In the genomic region with DNA sequence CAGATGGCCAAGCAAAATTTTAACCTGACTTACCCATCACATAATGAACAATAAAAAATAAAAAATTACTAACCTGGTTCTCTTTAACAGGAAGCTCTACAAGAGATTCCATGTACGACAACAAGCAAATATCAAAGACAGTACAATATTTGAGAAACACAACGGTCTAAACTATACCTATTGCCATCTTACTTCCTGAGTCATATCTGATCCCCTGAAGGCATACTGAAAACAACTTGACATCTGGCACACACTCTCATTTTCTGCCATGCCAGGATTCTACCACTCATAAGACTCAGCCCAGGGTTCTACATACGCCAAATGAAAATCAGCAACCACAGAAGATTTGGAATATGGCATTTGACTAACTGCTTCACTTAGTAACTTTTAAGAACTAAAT, we compare ENCODE assay signal across 14 cellular contexts. TPM values are rescaled to one million over a fixed set of nuclear protein-coding genes. Genes with fewer than 3 reads are reported as not detected.
DNase-seq lines count a peak whose midpoint lies in the region; ATAC-seq and TF ChIP-seq lines count a peak whose summit lies in the region.
"Had no signal": no experiment of that assay in that cellular context is flagged by ENCODE, and none has a peak within 500 bp of the region (broad histone marks: within the 10 kb centered on the region; RNA-seq: fewer than 3 reads in every experiment).

No MANE protein-coding gene starts in this region.

- no peak overlapping the region for H3K4me2 ChIP-seq in mammary epithelial cell (ENCODE audit: insufficient read depth, low read depth, low read length)

- H3K27ac ChIP-seq in breast epithelium (no peak overlapping the region), Panc1 (ENCODE audit: low read length) (no peak overlapping the region), mammary epithelial cell (ENCODE audit: insufficient read depth, low read depth, low read length) (no peak overlapping the region), adrenal gland (no peak overlapping the region)
- H3K27ac ChIP-seq: HL-60, SJSA1 had no signal

- peak overlapping the region; percentile 59 for H3K27ac Mint-ChIP-seq in MCF 10A (ENCODE audit: low read depth, unreplicated experiment)
- no peak overlapping the region for H3K27ac Mint-ChIP-seq in stimulated activated effector memory CD8-positive, alpha-beta T cell treated with anti-CD3 and anti-CD28 coated beads, Interleukin-12 subunit alpha, Interleukin-12 subunit beta, amount 100 ng/mL, for 72 hours

- no peaks in the 10 kb centered on the region for H4K20me1 ChIP-seq in mammary epithelial cell (ENCODE audit: insufficient read depth, low read length)

- no peaks in the 10 kb centered on the region for H3K4me1 ChIP-seq in breast epithelium
- H3K4me1 ChIP-seq in Panc1 (ENCODE audit: control insufficient read depth, insufficient read depth, low read length): peaks cover 14% of the 10 kb centered on the region
- H3K4me1 ChIP-seq in mammary epithelial cell (ENCODE audit: insufficient read depth, low read length): no peaks in the 10 kb centered on the region
- peaks cover 4 to 9% of the 10 kb centered on the region in 2 donors for H3K4me1 ChIP-seq in adrenal gland (replicated peaks in 1 of 2)

- no peak overlapping the region for H3K9ac ChIP-seq in mammary epithelial cell (ENCODE audit: insufficient read depth, low read length)

- H3K36me3 ChIP-seq in breast epithelium (no peaks in the 10 kb centered on the region), Panc1 (ENCODE audit: control insufficient read depth, insufficient read depth, low read length) (no peaks in the 10 kb centered on the region), mammary epithelial cell (ENCODE audit: insufficient read depth, low read length) (no peaks in the 10 kb centered on the region), adrenal gland (replicated peaks in 1 of 2) (no peaks in the 10 kb centered on the region)
- H3K36me3 ChIP-seq: SJSA1 had no signal

- dilution Hi-C loops in mammary epithelial cell (cut with HindIII; ENCODE audit: low sequenced_read_pairs): no loop called here

- DNase-seq in MCF 10A (ENCODE audit: unreplicated experiment) (peak; percentile 61), breast epithelium (ENCODE audit: low spot score in 2 of 2) (no peak), Panc1 (ENCODE audit: low read depth, low spot score) (no peak), mammary epithelial cell (peak; percentile 31), NCI-H774 (lab: John Stamatoyannopoulos, UW) (no peak), adrenal gland (no peak)
- no peak for DNase-seq in stimulated activated effector memory CD8-positive, alpha-beta T cell treated with anti-CD3 and anti-CD28 coated beads, Interleukin-12 subunit alpha, Interleukin-12 subunit beta, amount 100 ng/mL, for 72 hours (ENCODE audit: low spot score in 2 of 2)
- DNase-seq: DMS79; foreskin fibroblast; NCI-H187 treated with DMSO at 0.1 percent for 48 hours; stimulated activated CD4-positive, alpha-beta T cell treated with anti-CD3 and anti-CD28 coated beads, Interleukin-15, amount 100 ng/mL, for 24 hours had no signal

- H3K4me3 ChIP-seq in breast epithelium: no peak overlapping the region
- H3K4me3 ChIP-seq in Panc1 (ENCODE audit: low read depth in 2 of 2, low read length in 2 of 2): no peak overlapping the region
- H3K4me3 ChIP-seq in mammary epithelial cell (replicated peaks in 1 of 3; ENCODE audit: insufficient read depth in 1 of 3, low read depth in 2 of 3, low read length in 3 of 3): no peak overlapping the region
- no peak overlapping the region for H3K4me3 ChIP-seq in adrenal gland
- H3K4me3 ChIP-seq: SJSA1 had no signal

- CTCF ChIA-PET in MCF 10A (lab: Yijun Ruan, JAX) (interaction anchor here (0.6 to 1.1 kb wide), 2 partner anchors 14 to 75 kb away, joined by 3 to 4 read pairs; partner anchors contain the start of gene DENND5A), Panc1 (lab: Charles Lee) (no interaction called here), mammary epithelial cell (lab: Charles Lee; ENCODE audit: low non-redundant PET) (no interaction called here)

- H3K9me3 Mint-ChIP-seq in MCF 10A (ENCODE audit: unreplicated experiment): no peaks in the 10 kb centered on the region
- H3K9me3 Mint-ChIP-seq in stimulated activated effector memory CD8-positive, alpha-beta T cell treated with anti-CD3 and anti-CD28 coated beads, Interleukin-12 subunit alpha, Interleukin-12 subunit beta, amount 100 ng/mL, for 72 hours: no peaks in the 10 kb centered on the region

- no peaks in the 10 kb centered on the region for H3K27me3 Mint-ChIP-seq in MCF 10A (ENCODE audit: insufficient read depth, unreplicated experiment)

- WGBS in mammary epithelial cell (ENCODE audit: low coverage, missing lambda C conversion rate): 79% methylated on average over 3 of the region's 3 CpGs
- 81 to 91% (median 88%) methylated on average over 3 of the region's 3 CpGs for WGBS in adrenal gland, 4 donors

- in situ Hi-C loops in Panc1 (cut with HindIII; ENCODE audit: low pct_unique_long_range_greater_than_20kb, low sequenced_read_pairs) (no loop called here), mammary epithelial cell (cut with MboI; ENCODE audit: low sequenced_read_pairs in 2 of 2) (no loop called here)

- TF ChIP-seq CTCF in MCF 10A (IDR thresholded peaks at IDR 0.05; ENCODE audit: unreplicated experiment) (no peak), breast epithelium (IDR thresholded peaks at IDR 0.05) (no peak), Panc1 (IDR thresholded peaks at IDR 0.05) (no peak), mammary epithelial cell (conservative IDR thresholded peaks at IDR 0.05 in 1 of 2, IDR thresholded peaks at IDR 0.05 in 1 of 2; ENCODE audit: extremely low read depth in 1 of 2, insufficient read depth in 1 of 2, low read depth in 1 of 2, low read length in 2 of 2) (no peak), adrenal gland (IDR thresholded peaks at IDR 0.05) (no peak)

- peaks cover 61% of the 10 kb centered on the region for H3K79me2 ChIP-seq in mammary epithelial cell (ENCODE audit: insufficient read depth, low read length)

- POLR2A ChIA-PET in MCF 10A (lab: Yijun Ruan, JAX) (interaction anchor here (0.6 to 1.2 kb wide), 2 partner anchors 14 to 80 kb away, joined by 4 read pairs; partner anchors contain the start of gene DENND5A), Panc1 (lab: Charles Lee) (no interaction called here)

- ATAC-seq in Panc1 (peak; percentile 59), HG03139 (IDR thresholded peaks at IDR 0.05; ENCODE audit: unreplicated experiment) (no peak)
- ATAC-seq in stimulated activated effector memory CD8-positive, alpha-beta T cell treated with anti-CD3 and anti-CD28 coated beads, Interleukin-12 subunit alpha, Interleukin-12 subunit beta, amount 100 ng/mL, for 72 hours: peak; percentile 69

- no peaks in the 10 kb centered on the region for H3K9me3 ChIP-seq in breast epithelium
- H3K9me3 ChIP-seq in Panc1 (ENCODE audit: control insufficient read depth, insufficient read depth, low read depth, low read length): no peaks in the 10 kb centered on the region
- H3K9me3 ChIP-seq in mammary epithelial cell (replicated peaks; ENCODE audit: insufficient read depth, low read length): no peaks in the 10 kb centered on the region
- H3K9me3 ChIP-seq in adrenal gland (replicated peaks in 1 of 3): no peaks in the 10 kb centered on the region
- H3K9me3 ChIP-seq: SJSA1 had no signal

- no peak overlapping the region for H3K4me3 Mint-ChIP-seq in MCF 10A (ENCODE audit: unreplicated experiment)
- H3K4me3 Mint-ChIP-seq in stimulated activated effector memory CD8-positive, alpha-beta T cell treated with anti-CD3 and anti-CD28 coated beads, Interleukin-12 subunit alpha, Interleukin-12 subunit beta, amount 100 ng/mL, for 72 hours: no peak overlapping the region

- TF ChIP-seq POLR2A in breast epithelium (IDR thresholded peaks at IDR 0.05) (no peak), adrenal gland (IDR thresholded peaks at IDR 0.05) (no peak)

- BruUV-seq in MCF 10A (replicated peaks; lab: Mats Ljungman, UMichigan) (no TSS peak), Panc1 (replicated peaks; lab: Mats Ljungman, UMichigan) (no TSS peak), mammary epithelial cell (replicated peaks; lab: Mats Ljungman, UMichigan) (no TSS peak)

- peaks cover 1% of the 10 kb centered on the region for H3K4me1 Mint-ChIP-seq in MCF 10A (ENCODE audit: insufficient read depth, unreplicated experiment)
- H3K4me1 Mint-ChIP-seq in stimulated activated effector memory CD8-positive, alpha-beta T cell treated with anti-CD3 and anti-CD28 coated beads, Interleukin-12 subunit alpha, Interleukin-12 subunit beta, amount 100 ng/mL, for 72 hours: peaks cover 24% of the 10 kb centered on the region

- peaks cover 6% of the 10 kb centered on the region for H3K36me3 Mint-ChIP-seq in MCF 10A (ENCODE audit: insufficient read depth, unreplicated experiment)
- peaks cover 4% of the 10 kb centered on the region for H3K36me3 Mint-ChIP-seq in stimulated activated effector memory CD8-positive, alpha-beta T cell treated with anti-CD3 and anti-CD28 coated beads, Interleukin-12 subunit alpha, Interleukin-12 subunit beta, amount 100 ng/mL, for 72 hours

- no peak overlapping the region for H2AFZ ChIP-seq in mammary epithelial cell (ENCODE audit: low read depth, low read length)

- H3K27me3 ChIP-seq in breast epithelium (no peaks in the 10 kb centered on the region), Panc1 (ENCODE audit: control insufficient read depth, insufficient read depth, low read length) (no peaks in the 10 kb centered on the region), mammary epithelial cell (ENCODE audit: insufficient read depth, low read length) (no peaks in the 10 kb centered on the region), adrenal gland (no peaks in the 10 kb centered on the region)
- H3K27me3 ChIP-seq: SJSA1 had no signal

- intact Hi-C loops in MCF 10A (cut with micrococcal nuclease) (no loop called here), breast epithelium (cut with DNase I; ENCODE audit: low total_unique reads) (loop anchor here (5.0 kb wide), 1 partner anchor 979 kb away; no protein-coding TSS in a partner anchor), Panc1 (cut with micrococcal nuclease; ENCODE audit: unreplicated experiment) (no loop called here), mammary epithelial cell (cut with micrococcal nuclease) (no loop called here), adrenal gland (cut with DNase I) (no loop called here)

RNA-seq across cellular contexts. Expression of gene DENND5A, which starts 13.8 kb away (rescaled TPM):
- total RNA-seq in MCF 10A (2022) (55.4 and 61.1 TPM in 2 replicates), breast epithelium (100 to 1,000 TPM in 2 of 3 donors, 10 to 100 TPM in 1; 63.5 to 124 (median 118) TPM), Panc1 (2021; ENCODE audit: unreplicated experiment) (136 TPM), mammary epithelial cell (10 to 100 TPM; 39.5 to 68.7 TPM), adrenal gland (10 to 100 TPM; 32.9 to 75.4 (median 62.8) TPM)
- polyA plus RNA-seq in Panc1 (2012; ENCODE audit: insufficient read length): 117 TPM
- polyA plus RNA-seq in mammary epithelial cell (59.5 TPM), adrenal gland (10 to 100 TPM; 26.8 to 68.0 (median 33.5) TPM)
- polyA minus RNA-seq in mammary epithelial cell: 150 TPM

Comparison
In these comparisons a context has a peak if more than half of its experiments do, and no peak if none do; other contexts are left out.
1. DNase-seq: peak in MCF 10A (single experiment) and mammary epithelial cell (single experiment); none in breast epithelium (0 of 2), Panc1 (single experiment), stimulated activated effector memory CD8-positive, alpha-beta T cell treated with anti-CD3 and anti-CD28 coated beads, Interleukin-12 subunit alpha, Interleukin-12 subunit beta, amount 100 ng/mL, for 72 hours (0 of 2), NCI-H774 (single experiment) and adrenal gland (0 of 7).